In genomic region chr6:16080204-16080603, GRCh38 we compare ENCODE assay signal across 7 cellular contexts.
"Had no signal": no experiment of that assay in that cellular context is flagged by ENCODE, and none has a peak within 500 bp of the region (broad histone marks: within the 10 kb centered on the region; RNA-seq: fewer than 3 reads in every experiment).

No MANE protein-coding gene starts in this region.

- H3K9me3 ChIP-seq: HAP-1 had no signal

- DNase-seq: GM23248, GOT3, H7, IMR-90 had no signal

- ATAC-seq: HCT116, K562 had no signal

- H3K36me3 ChIP-seq: HAP-1 had no signal

- H3K4me3 ChIP-seq: GM23248, HAP-1, K562 had no signal

- H3K27ac ChIP-seq: GM23248 had no signal
